In the genomic region with DNA sequence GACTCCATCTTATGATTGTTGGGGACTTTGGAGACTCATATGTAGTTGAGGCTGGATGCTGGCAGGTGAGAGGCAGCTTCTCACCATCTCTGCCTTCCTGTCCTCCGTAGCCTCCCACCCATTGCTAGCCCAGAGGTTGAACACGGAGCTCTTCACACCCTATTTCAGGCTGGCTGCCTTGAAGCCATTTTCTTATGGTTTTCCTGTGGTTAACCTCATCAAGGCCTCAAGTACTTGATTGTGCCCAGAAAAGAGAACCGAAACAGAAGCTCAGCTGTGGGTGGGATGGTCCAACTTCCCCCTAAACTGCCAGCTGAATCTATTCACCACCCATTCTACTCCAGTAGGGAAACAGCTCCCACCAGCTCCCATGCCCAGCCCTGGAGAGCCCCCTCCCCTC, we compare ENCODE assay signal across 1 cellular context.
TF ChIP-seq lines count a peak whose summit lies in the region.

No MANE protein-coding gene starts in this region.

TF ChIP-seq in HepG2, 621 proteins besides CTCF, POLR2A, EP300 and RAD21 (continued from another document):
- TF ChIP-seq TRIM22 (IDR thresholded peaks at IDR 0.05) (no peak), ZNF282 (IDR thresholded peaks at IDR 0.05; ENCODE audit: partially characterized antibody) (no peak), SRSF4 (IDR thresholded peaks at IDR 0.05; ENCODE audit: low read depth, low read length, poor library complexity, severe bottlenecking) (no peak), ZNF251 (CRISPR knock-in tag; IDR thresholded peaks at IDR 0.05) (no peak), KLF13 (CRISPR knock-in tag; IDR thresholded peaks at IDR 0.05) (no peak), AHR (CRISPR knock-in tag; IDR thresholded peaks at IDR 0.05) (no peak), ATF6 (CRISPR knock-in tag; conservative IDR thresholded peaks at IDR 0.05) (no peak), NFAT5 (CRISPR knock-in tag; IDR thresholded peaks at IDR 0.05) (no peak), TERF1 (CRISPR knock-in tag; IDR thresholded peaks at IDR 0.05) (no peak), ZNF775 (CRISPR knock-in tag; IDR thresholded peaks at IDR 0.05; ENCODE audit: borderline replicate concordance) (no peak), SMARCE1 (IDR thresholded peaks at IDR 0.05; ENCODE audit: borderline replicate concordance) (no peak), SSRP1 (CRISPR knock-in tag; IDR thresholded peaks at IDR 0.05) (no peak), TFAP4 (IDR thresholded peaks at IDR 0.05; ENCODE audit: borderline replicate concordance, low read depth) (no peak), ZSCAN31 (CRISPR knock-in tag; IDR thresholded peaks at IDR 0.05; ENCODE audit: low read depth) (no peak), ZNF3 (CRISPR knock-in tag; IDR thresholded peaks at IDR 0.05) (no peak)
- TF ChIP-seq, protein P1, sequence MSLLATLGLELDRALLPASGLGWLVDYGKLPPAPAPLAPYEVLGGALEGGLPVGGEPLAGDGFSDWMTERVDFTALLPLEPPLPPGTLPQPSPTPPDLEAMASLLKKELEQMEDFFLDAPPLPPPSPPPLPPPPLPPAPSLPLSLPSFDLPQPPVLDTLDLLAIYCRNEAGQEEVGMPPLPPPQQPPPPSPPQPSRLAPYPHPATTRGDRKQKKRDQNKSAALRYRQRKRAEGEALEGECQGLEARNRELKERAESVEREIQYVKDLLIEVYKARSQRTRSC (CRISPR knock-in tag; IDR thresholded peaks at IDR 0.05; ENCODE audit: low read depth): no peak
- TF ChIP-seq, protein P2, sequence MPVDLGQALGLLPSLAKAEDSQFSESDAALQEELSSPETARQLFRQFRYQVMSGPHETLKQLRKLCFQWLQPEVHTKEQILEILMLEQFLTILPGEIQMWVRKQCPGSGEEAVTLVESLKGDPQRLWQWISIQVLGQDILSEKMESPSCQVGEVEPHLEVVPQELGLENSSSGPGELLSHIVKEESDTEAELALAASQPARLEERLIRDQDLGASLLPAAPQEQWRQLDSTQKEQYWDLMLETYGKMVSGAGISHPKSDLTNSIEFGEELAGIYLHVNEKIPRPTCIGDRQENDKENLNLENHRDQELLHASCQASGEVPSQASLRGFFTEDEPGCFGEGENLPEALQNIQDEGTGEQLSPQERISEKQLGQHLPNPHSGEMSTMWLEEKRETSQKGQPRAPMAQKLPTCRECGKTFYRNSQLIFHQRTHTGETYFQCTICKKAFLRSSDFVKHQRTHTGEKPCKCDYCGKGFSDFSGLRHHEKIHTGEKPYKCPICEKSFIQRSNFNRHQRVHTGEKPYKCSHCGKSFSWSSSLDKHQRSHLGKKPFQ (CRISPR knock-in tag; IDR thresholded peaks at IDR 0.05; ENCODE audit: insufficient replicate concordance): no peak
- TF ChIP-seq, protein P3, sequence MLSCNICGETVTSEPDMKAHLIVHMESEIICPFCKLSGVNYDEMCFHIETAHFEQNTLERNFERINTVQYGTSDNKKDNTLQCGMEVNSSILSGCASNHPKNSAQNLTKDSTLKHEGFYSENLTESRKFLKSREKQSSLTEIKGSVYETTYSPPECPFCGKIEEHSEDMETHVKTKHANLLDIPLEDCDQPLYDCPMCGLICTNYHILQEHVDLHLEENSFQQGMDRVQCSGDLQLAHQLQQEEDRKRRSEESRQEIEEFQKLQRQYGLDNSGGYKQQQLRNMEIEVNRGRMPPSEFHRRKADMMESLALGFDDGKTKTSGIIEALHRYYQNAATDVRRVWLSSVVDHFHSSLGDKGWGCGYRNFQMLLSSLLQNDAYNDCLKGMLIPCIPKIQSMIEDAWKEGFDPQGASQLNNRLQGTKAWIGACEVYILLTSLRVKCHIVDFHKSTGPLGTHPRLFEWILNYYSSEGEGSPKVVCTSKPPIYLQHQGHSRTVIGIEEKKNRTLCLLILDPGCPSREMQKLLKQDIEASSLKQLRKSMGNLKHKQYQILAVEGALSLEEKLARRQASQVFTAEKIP (CRISPR knock-in tag; IDR thresholded peaks at IDR 0.05; ENCODE audit: borderline replicate concordance): no peak
